In genomic region chr15:91857224-91857585, GRCh38 we compare ENCODE assay signal across 12 cellular contexts. TPM values are rescaled to one million over a fixed set of nuclear protein-coding genes. Genes with fewer than 3 reads are reported as not detected.
A peak's percentile ranks its signal among the peaks of the same experiment; 100 is the strongest.
DNase-seq lines count a peak whose midpoint lies in the region; ATAC-seq and TF ChIP-seq lines count a peak whose summit lies in the region.
"Had no signal": no experiment of that assay in that cellular context is flagged by ENCODE, and none has a peak within 500 bp of the region (broad histone marks: within the 10 kb centered on the region; RNA-seq: fewer than 3 reads in every experiment).

No MANE protein-coding gene starts in this region.

- POLR2A ChIA-PET in PC-9 (lab: Charles Lee; ENCODE audit: unreplicated experiment) = no interaction called here

- ATAC-seq in upper lobe of left lung (ENCODE audit: low FRiP score in 2 of 2) = no peak
- ATAC-seq in GM19467 (IDR thresholded peaks at IDR 0.05; ENCODE audit: unreplicated experiment) = no peak

- WGBS in upper lobe of left lung, 2 donors = 63 to 91% methylated on average over 3 of the region's 3 CpGs
- 58 to 68% methylated on average over 2 to 3 of the region's 3 CpGs for WGBS in transverse colon (ENCODE audit: low coverage in 1 of 2), 2 donors

- BruUV-seq in PC-9 (replicated peaks; lab: Mats Ljungman, UMichigan) = no TSS peak

- H3K4me3 ChIP-seq in PC-9 = no peak overlapping the region
- H3K4me3 ChIP-seq in effector memory CD4-positive, alpha-beta T cell (ENCODE audit: insufficient read depth, low read depth, low read length, poor library complexity, severe bottlenecking) = no peak overlapping the region
- no peak overlapping the region for H3K4me3 ChIP-seq in upper lobe of left lung
- H3K4me3 ChIP-seq in transverse colon = no peak overlapping the region

- intact Hi-C loops in PC-9 (cut with micrococcal nuclease; ENCODE audit: unreplicated experiment) = loop anchor here (2.0 to 10.0 kb wide), 2 partner anchors 34 to 118 kb away; no protein-coding TSS in a partner anchor
- intact Hi-C loops in transverse colon (cut with DNase I; ENCODE audit: low total_unique reads) = loop anchor here (10.0 kb wide), 1 partner anchor 218 kb away; no protein-coding TSS in a partner anchor

- H3K9me3 ChIP-seq in PC-9 (ENCODE audit: insufficient read depth, low read depth) = no peaks in the 10 kb centered on the region
- H3K9me3 ChIP-seq in effector memory CD4-positive, alpha-beta T cell (ENCODE audit: control insufficient read depth, low read length) = no peaks in the 10 kb centered on the region
- no peaks in the 10 kb centered on the region for H3K9me3 ChIP-seq in upper lobe of left lung
- H3K9me3 ChIP-seq in transverse colon = no peaks in the 10 kb centered on the region
- H3K9me3 ChIP-seq: SK-N-SH had no signal

- H2AFZ ChIP-seq in PC-9 = no peak overlapping the region

- TF ChIP-seq CTCF in PC-9 (conservative IDR thresholded peaks at IDR 0.05) = no peak
- no peak for TF ChIP-seq CTCF in upper lobe of left lung (IDR thresholded peaks at IDR 0.05)
- TF ChIP-seq CTCF in transverse colon (IDR thresholded peaks at IDR 0.05) = no peak

- CTCF ChIA-PET in PC-9 (lab: Charles Lee) = no interaction called here

- TF ChIP-seq POLR2A in upper lobe of left lung (IDR thresholded peaks at IDR 0.05) (no peak), transverse colon (IDR thresholded peaks at IDR 0.05) (no peak)

- H3K4me1 ChIP-seq in PC-9 (replicated peaks; ENCODE audit: insufficient read depth) = peaks cover 57% of the 10 kb centered on the region
- peaks cover 66% of the 10 kb centered on the region for H3K4me1 ChIP-seq in effector memory CD4-positive, alpha-beta T cell (ENCODE audit: control insufficient read depth, insufficient read depth, low read length, poor library complexity, severe bottlenecking)
- H3K4me1 ChIP-seq in upper lobe of left lung = peaks cover 53 to 85% (median 77%) of the 10 kb centered on the region in 4 donors
- peaks cover 3 to 34% (median 24%) of the 10 kb centered on the region in 4 donors for H3K4me1 ChIP-seq in transverse colon

- in situ Hi-C loops in transverse colon (cut with MboI; ENCODE audit: low pct_ligation_motif_present in 1 of 4, low pct_unique_long_range_greater_than_20kb in 1 of 4, low sequenced_read_pairs in 3 of 4) = loop anchor here in 1 of 4 donors (25.0 kb wide), 1 partner anchor 105 kb away; no protein-coding TSS in a partner anchor

- H3K27ac ChIP-seq in PC-9 (peak overlapping the region; percentile 74), upper lobe of left lung (peak overlapping the region in 3 of 4 donors; percentile 1 to 97 (median 65)), transverse colon (no peak overlapping the region)
- H3K27ac ChIP-seq in effector memory CD4-positive, alpha-beta T cell (ENCODE audit: insufficient read depth, low read length, poor library complexity, severe bottlenecking) = peak overlapping the region; percentile 86
- H3K27ac ChIP-seq: C4-2B had no signal

- H3K36me3 ChIP-seq in PC-9 (ENCODE audit: low read depth) (peaks cover 7% of the 10 kb centered on the region; the same call in 1 of the 2 replicates), upper lobe of left lung (peaks cover 0 to 5% (median 0%) of the 10 kb centered on the region in 4 donors), transverse colon (no peaks in the 10 kb centered on the region)
- H3K36me3 ChIP-seq in effector memory CD4-positive, alpha-beta T cell (ENCODE audit: control insufficient read depth, insufficient read depth, low read length) = no peaks in the 10 kb centered on the region

- H4K20me1 ChIP-seq in PC-9 (ENCODE audit: insufficient read depth) = no peaks in the 10 kb centered on the region

- no peaks in the 10 kb centered on the region for H3K9me2 ChIP-seq in PC-9 (ENCODE audit: insufficient read depth)
- H3K9me2 ChIP-seq: SK-N-SH had no signal

- peaks cover 17% of the 10 kb centered on the region; the same call in 1 of the 2 replicates for H3F3A ChIP-seq in PC-9 (ENCODE audit: insufficient read depth, low read depth)

- peaks cover 79% of the 10 kb centered on the region for H3K79me2 ChIP-seq in PC-9 (ENCODE audit: low read depth)

- no peaks in the 10 kb centered on the region for H3K27me3 ChIP-seq in PC-9 (ENCODE audit: insufficient read depth, low read depth)
- H3K27me3 ChIP-seq in effector memory CD4-positive, alpha-beta T cell (replicated peaks; ENCODE audit: control insufficient read depth, insufficient read depth, low read length, poor library complexity, severe bottlenecking) = no peaks in the 10 kb centered on the region
- no peaks in the 10 kb centered on the region for H3K27me3 ChIP-seq in upper lobe of left lung
- no peaks in the 10 kb centered on the region for H3K27me3 ChIP-seq in transverse colon

- H3K4me2 ChIP-seq in PC-9 = peak overlapping the region; percentile 84

- TF ChIP-seq EP300 in upper lobe of left lung (IDR thresholded peaks at IDR 0.05) (no peak), transverse colon (IDR thresholded peaks at IDR 0.05; ENCODE audit: low read depth) (no peak)

- DNase-seq in stimulated activated CD4-positive, alpha-beta T cell treated with anti-CD3 and anti-CD28 coated beads, Interleukin-1b, Interleukin-23, amount 100 ng/mL, for 48 hours = peak; percentile 8
- no peak for DNase-seq in stimulated activated CD4-positive, alpha-beta T cell treated with anti-CD3 and anti-CD28 coated beads, Interleukin-15, amount 100 ng/mL, for 24 hours
- no peak for DNase-seq in PC-9
- DNase-seq in effector memory CD4-positive, alpha-beta T cell = no peak
- DNase-seq in upper lobe of left lung = no peak
- DNase-seq in transverse colon = no peak
- no peak for DNase-seq in D341Med (ENCODE audit: low spot score)
- DNase-seq: activated effector memory CD4-positive, alpha-beta T cell treated with Interleukin-2 at 50 U/mL for 16 hours; posterior cingulate gyrus; SK-N-SH had no signal

RNA-seq across cellular contexts. Expression of gene SLCO3A1, which starts 3.7 kb away (rescaled TPM):
- total RNA-seq in PC-9 (2021) = 37.8 and 50.0 TPM in 2 replicates
- total RNA-seq in upper lobe of left lung = 10 to 100 TPM; 29.3 to 56.6 (median 46.7) TPM
- 10 to 100 TPM in 1 of 4 donors, 1 to 10 TPM in 3; 4.4 to 66.2 (median 5.1) TPM for total RNA-seq in transverse colon

Comparison
In these comparisons a context has a peak if more than half of its experiments do, and no peak if none do; other contexts are left out.
1. H3K27ac ChIP-seq: peak in PC-9 (single experiment), effector memory CD4-positive, alpha-beta T cell (single experiment) and upper lobe of left lung (3 of 4); none in transverse colon (0 of 4).